ENCODE assay signal across 35 cellular contexts in the genomic region with DNA sequence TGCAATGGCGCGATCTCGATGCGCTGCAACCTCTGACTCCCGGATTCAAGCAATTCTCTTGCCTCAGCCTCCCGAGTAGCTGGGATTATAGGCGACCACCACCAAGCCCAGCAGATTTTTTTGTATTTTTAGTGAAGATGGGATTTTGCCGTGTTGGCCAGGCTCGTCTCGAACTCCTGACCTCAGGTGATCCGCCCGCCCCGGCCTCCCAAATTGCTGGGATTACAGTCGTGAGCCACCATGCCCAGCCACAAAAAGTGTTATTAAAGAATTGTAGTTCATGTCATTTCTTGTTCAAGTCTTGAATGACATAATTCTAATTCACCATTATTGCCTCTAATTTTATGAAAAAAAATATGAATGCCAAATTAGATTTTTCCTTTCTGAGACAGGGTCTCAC.
DNase-seq lines count a peak whose midpoint lies in the region; ATAC-seq, FAIRE-seq and TF ChIP-seq lines count a peak whose summit lies in the region.
"Had no signal": no experiment of that assay in that cellular context is flagged by ENCODE, and none has a peak within 500 bp of the region (broad histone marks: within the 10 kb centered on the region; RNA-seq: fewer than 3 reads in every experiment).

No MANE protein-coding gene starts in this region.

- H3K9me2 ChIP-seq in hepatocyte (replicated peaks; ENCODE audit: insufficient read depth) = no peaks in the 10 kb centered on the region

- 98% methylated on average over 14 of the region's 14 CpGs for WGBS in HepG2 (ENCODE audit: low lambda C conversion rate)
- 98% methylated on average over 14 of the region's 14 CpGs for WGBS in right lobe of liver (ENCODE audit: insufficient coverage, low coverage, low lambda C conversion rate, missing lambda C conversion rate)
- 94% methylated on average over 14 of the region's 14 CpGs for WGBS in K562 (ENCODE audit: insufficient coverage, low coverage, missing lambda C conversion rate)
- 97% methylated on average over 14 of the region's 14 CpGs for WGBS in hepatocyte (ENCODE audit: low lambda C conversion rate, missing lambda C conversion rate)

- TF ChIP-seq CTCF in HepG2 (CRISPR knock-in tag; IDR thresholded peaks at IDR 0.05) (no peak), right lobe of liver (IDR thresholded peaks at IDR 0.05) (no peak), K562 (IDR thresholded peaks at IDR 0.05 in 2 of 3, conservative IDR thresholded peaks at IDR 0.05 in 1 of 3; ENCODE audit: insufficient read depth in 2 of 3, low read depth in 1 of 3, low read length in 3 of 3) (no peak), nephron progenitor cell (IDR thresholded peaks at IDR 0.05) (no peak), neural crest cell (conservative IDR thresholded peaks at IDR 0.05) (no peak), hepatocyte (IDR thresholded peaks at IDR 0.05; ENCODE audit: poor library complexity) (no peak)

- no peaks in the 10 kb centered on the region for H3K9me1 ChIP-seq in K562 (ENCODE audit: control insufficient read depth, insufficient read depth, low read length)

- H3K27me3 ChIP-seq in HepG2 (ENCODE audit: control insufficient read depth in 1 of 2, insufficient read depth in 2 of 2, low read length in 2 of 2) (no peaks in the 10 kb centered on the region), right lobe of liver (no peaks in the 10 kb centered on the region), K562 (ENCODE audit: control insufficient read depth in 2 of 2, insufficient read depth in 2 of 2, low read length in 2 of 2) (no peaks in the 10 kb centered on the region), hepatocyte (no peaks in the 10 kb centered on the region)
- H3K27me3 ChIP-seq: BE2C; BLaER1; BLaER1 treated with 17β-estradiol and CSF1 and Interleukin-3, amounts not matched to agents 10 nM and 100 nM had no signal

- no peaks in the 10 kb centered on the region for H3K79me2 ChIP-seq in HepG2 (ENCODE audit: insufficient read depth, low read length)
- H3K79me2 ChIP-seq in K562 (ENCODE audit: control insufficient read depth, insufficient read depth, low read length) = no peaks in the 10 kb centered on the region
- H3K79me2 ChIP-seq in hepatocyte = no peaks in the 10 kb centered on the region

- H3K36me3 Mint-ChIP-seq in nephron progenitor cell (ENCODE audit: low read depth) = peaks cover 42% of the 10 kb centered on the region
- H3K36me3 Mint-ChIP-seq in neural crest cell (ENCODE audit: low read depth) = peaks cover 8% of the 10 kb centered on the region

- H3K9ac ChIP-seq in HepG2 (ENCODE audit: insufficient read depth, low read depth, low read length) = no peak overlapping the region
- H3K9ac ChIP-seq in K562 (ENCODE audit: insufficient read depth in 1 of 2, low read depth in 2 of 2, low read length in 2 of 2) = no peak overlapping the region
- H3K9ac ChIP-seq: BLaER1; BLaER1 treated with 17β-estradiol and CSF1 and Interleukin-3, amounts not matched to agents 10 nM and 100 nM had no signal

- in situ Hi-C loops in HepG2 (cut with HindIII; ENCODE audit: extremely low pct_ligation_motif_present, low pct_unique_long_range_greater_than_20kb) (no loop called here), K562 (cut with MboI) (no loop called here)

- H3K4me3 Mint-ChIP-seq in nephron progenitor cell = no peak overlapping the region
- no peak overlapping the region for H3K4me3 Mint-ChIP-seq in neural crest cell
- H3K4me3 Mint-ChIP-seq: B cell; CD14-positive monocyte; CD4-positive, alpha-beta memory T cell; CD4-positive, alpha-beta T cell; CD4-positive, CD25-positive, alpha-beta regulatory T cell; CD8-positive, alpha-beta memory T cell; CD8-positive, alpha-beta T cell had no signal

- H3K4me3 ChIP-seq in HepG2 (replicated peaks in 1 of 3; ENCODE audit: insufficient read depth in 1 of 3, low read depth in 2 of 3, low read length in 3 of 3) (no peak overlapping the region), right lobe of liver (no peak overlapping the region), K562 (no peak overlapping the region), hepatocyte (no peak overlapping the region)
- H3K4me3 ChIP-seq: A549; BLaER1; BLaER1 treated with 17β-estradiol and CSF1 and Interleukin-3, amounts not matched to agents 10 nM and 100 nM had no signal

- no peaks in the 10 kb centered on the region for H4K20me1 ChIP-seq in HepG2 (ENCODE audit: insufficient read depth, low read length)
- H4K20me1 ChIP-seq in K562 (replicated peaks; ENCODE audit: control insufficient read depth, insufficient read depth, low read length) = no peaks in the 10 kb centered on the region
- no peaks in the 10 kb centered on the region for H4K20me1 ChIP-seq in hepatocyte (ENCODE audit: insufficient read depth, poor library complexity, severe bottlenecking)
- H4K20me1 ChIP-seq: BLaER1; BLaER1 treated with 17β-estradiol and CSF1 and Interleukin-3, amounts not matched to agents 10 nM and 100 nM had no signal

- TF ChIP-seq POLR2A in HepG2 (IDR thresholded peaks at IDR 0.05; ENCODE audit: insufficient read depth in 1 of 2, low read depth in 2 of 2, low read length in 2 of 2) (no peak), right lobe of liver (IDR thresholded peaks at IDR 0.05) (no peak), K562 (conservative IDR thresholded peaks at IDR 0.05) (no peak)

- FAIRE-seq in HepG2 (lab: Jason Lieb, UNC) = no peak
- FAIRE-seq in K562 (lab: Jason Lieb, UNC) = no peak
- FAIRE-seq: A549, D721Med had no signal

- ATAC-seq in HepG2 (no peak), right lobe of liver (no peak), K562 (no peak)
- ATAC-seq: A549; CD8-positive, alpha-beta T cell had no signal

- H3K27ac Mint-ChIP-seq in nephron progenitor cell (peak overlapping the region; percentile 81), neural crest cell (ENCODE audit: unreplicated experiment) (peak overlapping the region; percentile 81)
- H3K27ac Mint-ChIP-seq: B cell; CD14-positive monocyte; CD4-positive, alpha-beta T cell; CD4-positive, CD25-positive, alpha-beta regulatory T cell; CD8-positive, alpha-beta T cell had no signal

- TF ChIP-seq EP300 in HepG2 (IDR thresholded peaks at IDR 0.05; ENCODE audit: low read depth in 2 of 2, low read length in 2 of 2) (no peak), HepG2 (CRISPR knock-in tag; IDR thresholded peaks at IDR 0.05; ENCODE audit: borderline replicate concordance) (no peak), K562 (IDR thresholded peaks at IDR 0.05; ENCODE audit: low read length) (no peak)

- CTCF ChIA-PET in HepG2 (lab: Yijun Ruan, JAX; ENCODE audit: low intra/inter-chr PET ratio, low total read pairs) = no interaction called here
- CTCF ChIA-PET in K562 (lab: Yijun Ruan, JAX; ENCODE audit: low intra/inter-chr PET ratio) = no interaction called here

- no peaks in the 10 kb centered on the region for H3K9me3 ChIP-seq in HepG2 (ENCODE audit: low read length)
- H3K9me3 ChIP-seq in right lobe of liver = no peaks in the 10 kb centered on the region
- no peaks in the 10 kb centered on the region for H3K9me3 ChIP-seq in K562 (replicated peaks; ENCODE audit: control insufficient read depth, insufficient read depth, low read depth, low read length)
- H3K9me3 ChIP-seq in hepatocyte (ENCODE audit: low read depth) = no peaks in the 10 kb centered on the region
- H3K9me3 ChIP-seq: A549, BE2C, BLaER1, Caco-2 had no signal

- H3K36me3 ChIP-seq in HepG2 (replicated peaks in 1 of 2; ENCODE audit: control insufficient read depth in 1 of 2, insufficient read depth in 2 of 2, low read length in 2 of 2) (peaks cover 5 to 36% of the 10 kb centered on the region in 2 experiments), right lobe of liver (peaks cover 0 to 4% (median 1%) of the 10 kb centered on the region in 4 donors), K562 (ENCODE audit: control insufficient read depth, insufficient read depth, low read length) (peaks cover 21% of the 10 kb centered on the region; the same call in 1 of the 3 replicates), hepatocyte (replicated peaks; ENCODE audit: insufficient read depth, low read depth) (no peaks in the 10 kb centered on the region)
- H3K36me3 ChIP-seq: BE2C had no signal

- H3K27ac ChIP-seq in HepG2 (ENCODE audit: extremely low read length, insufficient read depth, low read length) (no peak overlapping the region), right lobe of liver (no peak overlapping the region), K562 (ENCODE audit: extremely low read depth, low read depth, low read length) (no peak overlapping the region), hepatocyte (no peak overlapping the region)
- H3K27ac ChIP-seq: 22Rv1; A549; BLaER1; BLaER1 treated with 17β-estradiol and CSF1 and Interleukin-3, amounts not matched to agents 10 nM and 100 nM; C4-2B had no signal

- no peaks in the 10 kb centered on the region for H3K27me3 Mint-ChIP-seq in nephron progenitor cell (ENCODE audit: low read depth, poor library complexity)
- H3K27me3 Mint-ChIP-seq in neural crest cell (ENCODE audit: low read depth) = no peaks in the 10 kb centered on the region
- H3K27me3 Mint-ChIP-seq: B cell; CD4-positive, alpha-beta memory T cell; CD4-positive, alpha-beta T cell; CD4-positive, CD25-positive, alpha-beta regulatory T cell; CD8-positive, alpha-beta memory T cell had no signal

- no peak for TF ChIP-seq RAD21 in HepG2 (CRISPR knock-in tag; IDR thresholded peaks at IDR 0.05)
- no peak for TF ChIP-seq RAD21 in K562 (CRISPR knock-in tag; conservative IDR thresholded peaks at IDR 0.05 in 1 of 2, IDR thresholded peaks at IDR 0.05 in 1 of 2)

- intact Hi-C loops in HepG2 (cut with micrococcal nuclease; ENCODE audit: unreplicated experiment) (no loop called here), right lobe of liver (cut with DNase I) (no loop called here), K562 (cut with micrococcal nuclease) (loop anchor here (10.0 kb wide), 2 partner anchors 150 to 320 kb away; no protein-coding TSS in a partner anchor)

- BruUV-seq in HepG2 (replicated peaks; lab: Mats Ljungman, UMichigan) = no TSS peak
- BruUV-seq in K562 (replicated peaks; lab: Mats Ljungman, UMichigan) = no TSS peak

- H3K4me1 Mint-ChIP-seq in nephron progenitor cell (no peaks in the 10 kb centered on the region), neural crest cell (no peaks in the 10 kb centered on the region)
- H3K4me1 Mint-ChIP-seq: B cell; CD14-positive monocyte; CD8-positive, alpha-beta memory T cell had no signal

- DNase-seq in HepG2 (ENCODE audit: low spot score) (no peak), right lobe of liver (no peak), K562 (ENCODE audit: extremely low read depth in 1 of 4, low spot score in 3 of 4) (no peak), nephron progenitor cell (no peak), neural crest cell (ENCODE audit: low read depth, low spot score) (no peak), NCI-H1694 (lab: John Stamatoyannopoulos, UW) (no peak), HPDE6-E6E7 (ENCODE audit: extremely low spot score) (no peak), hepatocyte (ENCODE audit: low spot score) (no peak)
- DNase-seq: 8988T; ACHN; AML-193; BE2C; C1 segment of cervical spinal cord; Caco-2; Calu3; CD4-positive, alpha-beta memory T cell; CD4-positive, alpha-beta T cell; CD4-positive, CD25-positive, alpha-beta regulatory T cell; CD8-positive, alpha-beta memory T cell; CD8-positive, alpha-beta T cell; COR-L47; DMS 273 treated with DMSO at 0.1 percent for 48 hours; DMS153; DMS53; DMS79; DMS79 treated with DMSO at 0.1 percent for 48 hours; DND-41 had no signal

- H3K4me2 ChIP-seq in HepG2 (ENCODE audit: low read depth, low read length) (no peak overlapping the region), K562 (ENCODE audit: insufficient read depth, low read length) (no peak overlapping the region), hepatocyte (no peak overlapping the region)
- H3K4me2 ChIP-seq: A549; BLaER1; BLaER1 treated with 17β-estradiol and CSF1 and Interleukin-3, amounts not matched to agents 10 nM and 100 nM had no signal

- H3K4me1 ChIP-seq in HepG2 (ENCODE audit: insufficient read depth, low read length) = no peaks in the 10 kb centered on the region
- no peaks in the 10 kb centered on the region for H3K4me1 ChIP-seq in right lobe of liver
- no peaks in the 10 kb centered on the region for H3K4me1 ChIP-seq in K562 (replicated peaks in 1 of 2; ENCODE audit: control insufficient read depth in 2 of 2, insufficient read depth in 2 of 2, low read length in 2 of 2)
- H3K4me1 ChIP-seq in hepatocyte (ENCODE audit: insufficient read depth) = no peaks in the 10 kb centered on the region
- H3K4me1 ChIP-seq: A549; BE2C; BLaER1; BLaER1 treated with 17β-estradiol and CSF1 and Interleukin-3, amounts not matched to agents 10 nM and 100 nM had no signal

- POLR2A ChIA-PET in HepG2 (lab: Yijun Ruan, JAX) (no interaction called here), K562 (lab: Yijun Ruan, JAX) (interaction anchor here (0.6 kb wide), 1 partner anchor 25 kb away, joined by 3 read pairs; no protein-coding TSS in a partner anchor)

- H3K9me3 Mint-ChIP-seq in nephron progenitor cell (peaks cover 7% of the 10 kb centered on the region), neural crest cell (no peaks in the 10 kb centered on the region)
- H3K9me3 Mint-ChIP-seq: CD4-positive, alpha-beta T cell had no signal

- H2AFZ ChIP-seq in HepG2 (ENCODE audit: low read length) (no peak overlapping the region), K562 (ENCODE audit: low read depth, low read length) (no peak overlapping the region), hepatocyte (no peak overlapping the region)
